Comparison of ENCODE assay signal across 19 cellular contexts in the genomic region with DNA sequence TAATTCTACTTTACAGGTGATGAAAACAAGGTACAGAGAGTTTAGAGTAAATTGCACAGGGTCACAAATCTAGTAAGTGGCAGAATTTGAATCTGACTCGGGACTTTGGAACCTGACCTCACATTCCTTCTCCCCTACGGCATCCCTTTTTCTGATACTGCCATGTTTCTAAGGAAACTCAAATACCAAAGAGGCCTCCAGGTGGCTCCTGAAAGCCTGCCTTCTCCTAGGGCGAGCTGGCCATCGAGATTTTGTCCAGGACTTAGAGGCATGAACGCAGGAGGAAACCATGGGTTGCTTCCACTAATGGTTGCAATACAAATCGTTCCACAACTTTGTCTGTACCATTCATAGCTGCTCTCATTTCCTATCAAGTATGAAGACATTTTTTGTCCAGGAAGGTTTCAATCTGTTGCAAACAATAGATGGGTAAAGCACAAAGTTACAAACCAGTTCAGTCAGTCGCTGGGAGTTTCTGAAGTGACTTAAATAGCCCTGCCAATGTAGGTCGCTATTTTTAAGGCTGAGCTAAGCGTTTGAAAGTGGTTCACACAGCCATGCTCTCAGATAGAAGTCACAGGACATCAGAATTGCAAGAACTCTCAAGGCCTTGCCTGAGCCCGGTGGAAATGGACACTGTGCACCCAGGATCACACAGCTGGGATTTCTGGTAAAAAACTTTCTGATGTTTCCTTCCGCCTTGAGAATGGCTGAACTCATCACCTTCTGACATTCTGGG.
DNase-seq lines count a peak whose midpoint lies in the region; ATAC-seq and TF ChIP-seq lines count a peak whose summit lies in the region.
"Had no signal": no experiment of that assay in that cellular context is flagged by ENCODE, and none has a peak within 500 bp of the region (broad histone marks: within the 10 kb centered on the region; RNA-seq: fewer than 3 reads in every experiment).

No MANE protein-coding gene starts in this region.

- POLR2A ChIA-PET in HEK293 (lab: Yijun Ruan, JAX), result no interaction called here

- TF ChIP-seq POLR2A in testis (IDR thresholded peaks at IDR 0.05), result no peak

- no peaks in the 10 kb centered on the region for H3K27me3 ChIP-seq in testis

- H3K27ac ChIP-seq in HEK293 (ENCODE audit: extremely low read depth, low read depth, low read length) (0 out of 2 replicates have a peak overlapping the region, but pooled peaks have one; percentile 9), testis (peak overlapping the region in 1 of 2 donors; percentile 61)
- H3K27ac ChIP-seq: KMS-11, SK-N-MC had no signal

- H3K4me1 ChIP-seq in HEK293 (ENCODE audit: control insufficient read depth, insufficient read depth, low read length) (no peaks in the 10 kb centered on the region), testis (no peaks in the 10 kb centered on the region)

- CTCF ChIA-PET in HEK293 (lab: Yijun Ruan, JAX), result no interaction called here

- no peaks in the 10 kb centered on the region for H3K9me3 ChIP-seq in HEK293 (ENCODE audit: control insufficient read depth, insufficient read depth, low read depth, low read length)
- H3K9me3 ChIP-seq in testis, result no peaks in the 10 kb centered on the region

- WGBS in testis, 2 donors, result 55 to 59% methylated on average over 9 of the region's 11 CpGs

- TF ChIP-seq CTCF in HEK293 (tag by site-specific recombination; IDR thresholded peaks at IDR 0.05), result no peak
- no peak for TF ChIP-seq CTCF in testis (IDR thresholded peaks at IDR 0.05)

- H3K36me3 ChIP-seq in HEK293 (ENCODE audit: control insufficient read depth in 2 of 2, insufficient read depth in 1 of 2, low read length in 2 of 2) (no peaks in the 10 kb centered on the region), testis (ENCODE audit: low read depth, missing control alignments) (no peaks in the 10 kb centered on the region)

- peak; percentile 93 for ATAC-seq in Right ventricle myocardium superior (ENCODE audit: poor library complexity)
- no peak for ATAC-seq in HG03025 (IDR thresholded peaks at IDR 0.05; ENCODE audit: low FRiP score, unreplicated experiment)
- ATAC-seq: HepG2, Panc1 had no signal

- intact Hi-C loops in Right ventricle myocardium superior (cut with DNase I), result no loop called here
- intact Hi-C loops in testis (cut with DNase I; ENCODE audit: low total_unique reads), result no loop called here

- DNase-seq in Right ventricle myocardium superior (no peak), iPS-NIHi11 (ENCODE audit: low spot score) (peak; percentile 7), testis (peak; percentile 40), SW480 (ENCODE audit: low spot score) (no peak)
- DNase-seq in stimulated activated CD4-positive, alpha-beta T cell treated with anti-CD3 and anti-CD28 coated beads, Interleukin-4, amount 100 ng/mL, for 24 hours, result no peak
- DNase-seq: CD4-positive, CD25-positive, alpha-beta regulatory T cell; DMS53; HFFc6; NCI-H1092; NCI-H146; NCI-H2081; NCI-H510A treated with DMSO at 0.1 percent for 48 hours; NCI-H82 had no signal

- H3K4me3 ChIP-seq in HEK293 (ENCODE audit: low read depth, low read length) (no peak overlapping the region), testis (no peak overlapping the region)
- H3K4me3 ChIP-seq: SK-N-MC had no signal

TF ChIP-seq in HEK293, 187 proteins besides CTCF, POLR2A, EP300 and RAD21:
- no peak for TF ChIP-seq GLIS2 (tag by site-specific recombination; IDR thresholded peaks at IDR 0.05)
- TF ChIP-seq ZNF433 (tag by site-specific recombination; IDR thresholded peaks at IDR 0.05; ENCODE audit: low read depth), result no peak
- no peak for TF ChIP-seq TSHZ1 (tag by site-specific recombination; IDR thresholded peaks at IDR 0.05; ENCODE audit: borderline replicate concordance)
- no peak for TF ChIP-seq ZNF26 (tag by site-specific recombination; IDR thresholded peaks at IDR 0.05)
- no peak for TF ChIP-seq ZNF843 (tag by site-specific recombination; IDR thresholded peaks at IDR 0.05)
- TF ChIP-seq ZNF621 (tag by site-specific recombination; IDR thresholded peaks at IDR 0.05), result no peak
- TF ChIP-seq ZNF146 (tag by site-specific recombination; IDR thresholded peaks at IDR 0.05), result no peak
- TF ChIP-seq PRDM6 (tag by site-specific recombination; IDR thresholded peaks at IDR 0.05), result no peak
- no peak for TF ChIP-seq TCF7L2 (IDR thresholded peaks at IDR 0.05; ENCODE audit: borderline replicate concordance, low read depth, low read length)

Comparison
In these comparisons a context has a peak if more than half of its experiments do, and no peak if none do; other contexts are left out.
1. DNase-seq: peak in iPS-NIHi11 (single experiment) and testis (single experiment); none in Right ventricle myocardium superior (single experiment), SW480 (single experiment) and stimulated activated CD4-positive, alpha-beta T cell treated with anti-CD3 and anti-CD28 coated beads, Interleukin-4, amount 100 ng/mL, for 24 hours (single experiment).